Comparison of ENCODE assay signal across 19 cellular contexts in genomic region chr13:109722068-109722467, GRCh38.
"Had no signal": no experiment of that assay in that cellular context is flagged by ENCODE, and none has a peak within 500 bp of the region (broad histone marks: within the 10 kb centered on the region; RNA-seq: fewer than 3 reads in every experiment).

No MANE protein-coding gene starts in this region.

- FAIRE-seq: colon, endothelial cell of umbilical vein, small intestine, urothelium cell line had no signal

- H3K4me1 Mint-ChIP-seq: mesothelial cell of epicardium had no signal

- H3K27ac ChIP-seq: foreskin keratinocyte, hepatocyte, ovary, right atrium auricular region had no signal

- H3K27me3 Mint-ChIP-seq: type B pancreatic cell had no signal

- H2AFZ ChIP-seq: hepatocyte had no signal

- H3K79me2 ChIP-seq: hepatocyte had no signal

- H3K27me3 ChIP-seq: foreskin keratinocyte, hepatocyte, ovary, right atrium auricular region had no signal

- ATAC-seq: foreskin keratinocyte, natural killer cell had no signal

- H3K9me3 ChIP-seq: ovary, right atrium auricular region had no signal

- H3K27ac Mint-ChIP-seq: mesothelial cell of epicardium, natural killer cell, type B pancreatic cell had no signal

- H3K36me3 ChIP-seq: ovary, right atrium auricular region had no signal

- H3K4me1 ChIP-seq: foreskin keratinocyte, right atrium auricular region had no signal

- H3K4me2 ChIP-seq: hepatocyte had no signal

- H3K36me3 Mint-ChIP-seq: mesothelial cell of epicardium, natural killer cell, type B pancreatic cell had no signal

- H3K9me3 Mint-ChIP-seq: mesothelial cell of epicardium, natural killer cell, neural crest cell had no signal

- H3K4me3 Mint-ChIP-seq: mesothelial cell of epicardium, natural killer cell, neural crest cell, type B pancreatic cell had no signal

- DNase-seq: dermis blood vessel endothelial cell; erythroblast; foreskin keratinocyte; kidney glomerular epithelial cell; mammary epithelial cell; natural killer cell; nucleus accumbens; ovary; small intestine; stimulated activated CD4-positive, alpha-beta T cell treated with anti-CD3 and anti-CD28 coated beads, Interleukin-2, amount 100 ng/mL, for 48 hours; stimulated activated naive CD4-positive, alpha-beta T cell treated with Interleukin-2 at 50 U/mL for 16 hours had no signal

- H3K4me3 ChIP-seq: hepatocyte, ovary, right atrium auricular region had no signal
